9 cellular contexts compared by ENCODE assay signal in genomic region chr22:46373838-46374662, GRCh38. TPM values are rescaled to one million over a fixed set of nuclear protein-coding genes. Genes with fewer than 3 reads are reported as not detected.
A peak's percentile ranks its signal among the peaks of the same experiment; 100 is the strongest.
DNase-seq lines count a peak whose midpoint lies in the region; ATAC-seq and TF ChIP-seq lines count a peak whose summit lies in the region.
"Had no signal": no experiment of that assay in that cellular context is flagged by ENCODE, and none has a peak within 500 bp of the region (broad histone marks: within the 10 kb centered on the region; RNA-seq: fewer than 3 reads in every experiment).

No MANE protein-coding gene starts in this region.

- no peaks in the 10 kb centered on the region for H3K36me3 ChIP-seq in mucosa of descending colon (ENCODE audit: low read depth)

- H3K9me3 ChIP-seq in mucosa of descending colon = peaks cover 8% of the 10 kb centered on the region

- intact Hi-C loops in mucosa of descending colon (cut with DNase I, micrococcal nuclease) = no loop called here

- peaks cover 42% of the 10 kb centered on the region for H3K4me1 ChIP-seq in mucosa of descending colon (ENCODE audit: low read depth)

- peak; percentile 3 for DNase-seq in CD1c-positive myeloid dendritic cell (ENCODE audit: extremely low spot score)
- DNase-seq in KBM-7 = peak; percentile 89
- DNase-seq in activated T-cell treated with anti-CD3 and anti-CD28 coated beads for 4 hours = peak; percentile 25
- DNase-seq in mucosa of descending colon = peak; percentile 76 to 84 (median 77)
- DNase-seq in HuH-7 (ENCODE audit: low spot score) = no peak
- DNase-seq in NCI-H526 treated with DMSO at 0.1 percent for 48 hours (lab: John Stamatoyannopoulos, UW) = no peak
- DNase-seq: NCI-H524 treated with DMSO at 0.1 percent for 48 hours had no signal

- in situ Hi-C loops in KBM-7 (cut with MboI; ENCODE audit: low pct_unique_long_range_greater_than_20kb, low sequenced_read_pairs) = no loop called here

- no peak for TF ChIP-seq CTCF in mucosa of descending colon (IDR thresholded peaks at IDR 0.05)

- ATAC-seq in mucosa of descending colon (peak; percentile 48), HG02623 (IDR thresholded peaks at IDR 0.05; ENCODE audit: unreplicated experiment) (no peak), GM21390 (IDR thresholded peaks at IDR 0.05; ENCODE audit: unreplicated experiment) (no peak)

- no peak overlapping the region for H3K4me3 ChIP-seq in mucosa of descending colon

RNA-seq across cellular contexts. Expression of gene TRMU, which starts 38.5 kb away (rescaled TPM):
- 10 to 100 TPM; 40.5 to 41.5 (median 41.2) TPM for total RNA-seq in mucosa of descending colon

Comparison
In these comparisons a context has a peak if more than half of its experiments do, and no peak if none do; other contexts are left out.
1. DNase-seq: peak in CD1c-positive myeloid dendritic cell (single experiment), KBM-7 (single experiment), activated T-cell treated with anti-CD3 and anti-CD28 coated beads for 4 hours (single experiment) and mucosa of descending colon (3 of 3); none in HuH-7 (single experiment) and NCI-H526 treated with DMSO at 0.1 percent for 48 hours (single experiment).